In the genomic region with DNA sequence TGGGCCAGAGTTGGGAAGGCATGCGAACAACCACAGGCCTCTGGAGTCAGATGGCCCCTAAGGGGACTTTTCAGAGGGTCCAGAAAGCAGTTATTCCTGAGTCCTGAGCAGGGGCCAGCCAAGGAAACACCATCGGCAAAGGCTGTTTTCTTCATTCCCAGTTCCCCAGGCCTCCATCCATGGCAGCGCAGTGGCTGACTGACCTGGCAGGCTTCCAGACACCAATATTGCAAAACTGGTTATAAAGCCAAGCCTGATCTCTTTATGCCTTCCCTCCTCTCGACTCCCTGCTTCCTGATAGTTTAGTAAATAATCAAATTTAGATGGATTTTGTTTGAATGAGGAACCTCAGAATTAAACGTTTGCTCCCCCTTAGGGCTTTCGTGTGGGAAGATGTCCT, we compare ENCODE assay signal across 12 cellular contexts.
DNase-seq lines count a peak whose midpoint lies in the region; ATAC-seq and TF ChIP-seq lines count a peak whose summit lies in the region.
"Had no signal": no experiment of that assay in that cellular context is flagged by ENCODE, and none has a peak within 500 bp of the region (broad histone marks: within the 10 kb centered on the region; RNA-seq: fewer than 3 reads in every experiment).

No MANE protein-coding gene starts in this region.

- no peak for TF ChIP-seq CTCF in fibroblast of mammary gland (conservative IDR thresholded peaks at IDR 0.05; ENCODE audit: control insufficient read depth, insufficient read depth, low read depth, low read length)
- TF ChIP-seq CTCF in prostate gland (IDR thresholded peaks at IDR 0.05), result no peak

- H3K9me3 ChIP-seq in GM23248 (ENCODE audit: low read depth) (no peaks in the 10 kb centered on the region), prostate gland (no peaks in the 10 kb centered on the region)

- no peaks in the 10 kb centered on the region for H3K36me3 Mint-ChIP-seq in activated CD4-positive, alpha-beta T cell treated with anti-CD3 and anti-CD28 coated beads, Interleukin-2, amount 10 ng/mL, durations not matched to agents 24 days and 14 days (ENCODE audit: low read depth)
- H3K36me3 Mint-ChIP-seq: brain had no signal

- no peaks in the 10 kb centered on the region for H3K79me2 ChIP-seq in GM23248 (ENCODE audit: insufficient read depth)

- peaks cover 30% of the 10 kb centered on the region for H3K27me3 Mint-ChIP-seq in activated CD4-positive, alpha-beta T cell treated with anti-CD3 and anti-CD28 coated beads, Interleukin-2, amount 10 ng/mL, durations not matched to agents 24 days and 14 days
- H3K27me3 Mint-ChIP-seq: brain had no signal

- H3K9me2 ChIP-seq in GM23248 (ENCODE audit: insufficient read depth), result no peaks in the 10 kb centered on the region

- no peaks in the 10 kb centered on the region for H3K4me1 Mint-ChIP-seq in activated CD4-positive, alpha-beta T cell treated with anti-CD3 and anti-CD28 coated beads, Interleukin-2, amount 10 ng/mL, durations not matched to agents 24 days and 14 days

- no peak overlapping the region for H3K4me3 ChIP-seq in GM23248
- H3K4me3 ChIP-seq in fibroblast of mammary gland (ENCODE audit: control insufficient read depth, low read depth, low read length), result no peak overlapping the region
- no peak overlapping the region for H3K4me3 ChIP-seq in prostate gland

- H3K4me1 ChIP-seq in GM23248 (ENCODE audit: insufficient read depth), result no peaks in the 10 kb centered on the region
- no peaks in the 10 kb centered on the region for H3K4me1 ChIP-seq in prostate gland (replicated peaks)

- no peaks in the 10 kb centered on the region for H4K20me1 ChIP-seq in GM23248 (ENCODE audit: insufficient read depth)

- peaks cover 6% of the 10 kb centered on the region for H3K9me3 Mint-ChIP-seq in activated CD4-positive, alpha-beta T cell treated with anti-CD3 and anti-CD28 coated beads, Interleukin-2, amount 10 ng/mL, durations not matched to agents 24 days and 14 days

- H3K36me3 ChIP-seq in GM23248 (ENCODE audit: low read depth) (no peaks in the 10 kb centered on the region), prostate gland (no peaks in the 10 kb centered on the region)

- no peak overlapping the region for H2AFZ ChIP-seq in GM23248

- no peak overlapping the region for H3K4me3 Mint-ChIP-seq in activated CD4-positive, alpha-beta T cell treated with anti-CD3 and anti-CD28 coated beads, Interleukin-2, amount 10 ng/mL, durations not matched to agents 24 days and 14 days
- H3K4me3 Mint-ChIP-seq: brain had no signal

- H3K4me2 ChIP-seq in GM23248 (ENCODE audit: unreplicated experiment), result no peak overlapping the region

- TF ChIP-seq POLR2A in prostate gland (IDR thresholded peaks at IDR 0.05), result no peak

- WGBS in GM23248 (ENCODE audit: low coverage in 1 of 2, low lambda C conversion rate in 2 of 2, missing lambda C conversion rate in 2 of 2), 2 experiments, result 56 to 60% methylated on average over 6 of the region's 6 CpGs
- 43% methylated on average over 6 of the region's 6 CpGs for WGBS in prostate gland

- intact Hi-C loops in prostate gland (cut with DNase I), result no loop called here
- intact Hi-C loops in activated CD4-positive, alpha-beta T cell treated with anti-CD3 and anti-CD28 coated beads, Interleukin-2, amount 10 ng/mL, durations not matched to agents 24 days and 14 days (cut with micrococcal nuclease), result no loop called here

- no peaks in the 10 kb centered on the region for H3F3A ChIP-seq in GM23248 (ENCODE audit: insufficient read depth)

- H3K27ac ChIP-seq in GM23248, result no peak overlapping the region
- H3K27ac ChIP-seq in prostate gland, result no peak overlapping the region

- no peak overlapping the region for H3K27ac Mint-ChIP-seq in activated CD4-positive, alpha-beta T cell treated with anti-CD3 and anti-CD28 coated beads, Interleukin-2, amount 10 ng/mL, durations not matched to agents 24 days and 14 days

- no peak for ATAC-seq in GM19035 (IDR thresholded peaks at IDR 0.05; ENCODE audit: unreplicated experiment)
- ATAC-seq in GM21447 (IDR thresholded peaks at IDR 0.05; ENCODE audit: unreplicated experiment), result no peak
- ATAC-seq: activated CD4-positive, CD25-positive, alpha-beta regulatory T cell treated with anti-CD3 and anti-CD28 coated beads, Interleukin-2, amount 50 U/mL, for 24 hours had no signal

- H3K27me3 ChIP-seq in GM23248 (replicated peaks; ENCODE audit: insufficient read depth), result 0 out of 2 replicates have a peak, but pooled peaks cover 7% of the 10 kb centered on the region
- no peaks in the 10 kb centered on the region for H3K27me3 ChIP-seq in prostate gland (replicated peaks; ENCODE audit: insufficient read depth)

- DNase-seq in GM23248 (peak; percentile 49), NCI-H510A treated with DMSO at 0.1 percent for 48 hours (lab: John Stamatoyannopoulos, UW) (peak; percentile 90), fibroblast of mammary gland (ENCODE audit: low read depth) (peak; percentile 69), prostate gland (ENCODE audit: low spot score) (peak; percentile 60), ACHN (no peak)
- DNase-seq in activated CD4-positive, alpha-beta T cell treated with anti-CD3 and anti-CD28 coated beads, Interleukin-2, amount 10 ng/mL, durations not matched to agents 24 days and 14 days, result no peak
- DNase-seq: NCI-H1930, posterior cingulate gyrus had no signal

- H3K9ac ChIP-seq in GM23248, result no peak overlapping the region

- in situ Hi-C loops in GM23248 (cut with MboI) (no loop called here), ACHN (cut with HindIII; ENCODE audit: low pct_ligation_motif_present, low pct_unique_long_range_greater_than_20kb, low sequenced_read_pairs) (no loop called here)

Comparison
In these comparisons a context has a peak if more than half of its experiments do, and no peak if none do; other contexts are left out.
1. DNase-seq: peak in GM23248 (single experiment), NCI-H510A treated with DMSO at 0.1 percent for 48 hours (single experiment), fibroblast of mammary gland (single experiment) and prostate gland (single experiment); none in ACHN (single experiment) and activated CD4-positive, alpha-beta T cell treated with anti-CD3 and anti-CD28 coated beads, Interleukin-2, amount 10 ng/mL, durations not matched to agents 24 days and 14 days (single experiment).